Comparison of ENCODE assay signal across 26 cellular contexts in genomic region chr13:42852102-42852501, GRCh38.
"Had no signal": no experiment of that assay in that cellular context is flagged by ENCODE, and none has a peak within 500 bp of the region (broad histone marks: within the 10 kb centered on the region; RNA-seq: fewer than 3 reads in every experiment).

No MANE protein-coding gene starts in this region.

- H3K9me3 ChIP-seq: neutrophil, ovary, psoas muscle, right lobe of liver, sigmoid colon, stomach, thoracic aorta, thyroid gland, tibial nerve, upper lobe of left lung, vagina had no signal

- DNase-seq: naive thymus-derived CD8-positive, alpha-beta T cell; nephron progenitor cell; nucleus accumbens; ovary; posterior cingulate gyrus; psoas muscle; right cardiac atrium; right lobe of liver; sigmoid colon; small intestine; stimulated activated CD4-positive, alpha-beta T cell treated with anti-CD3 and anti-CD28 coated beads, Interleukin-15, amount 100 ng/mL, for 24 hours; stimulated activated CD4-positive, alpha-beta T cell treated with anti-CD3 and anti-CD28 coated beads, Interleukin-2, amount 100 ng/mL, for 24 hours; stimulated activated CD4-positive, alpha-beta T cell treated with anti-CD3 and anti-CD28 coated beads, Interleukin-2, amount 100 ng/mL, for 48 hours; stimulated activated CD4-positive, alpha-beta T cell treated with anti-CD3 and anti-CD28 coated beads, Interleukin-4, amount 100 ng/mL, for 24 hours; stimulated activated naive B cell treated with anti-CD40 and anti-IgM and Interleukin-4, amounts not matched to agents 10 μg/mL and 1 μg/mL and 100 μg/mL, for 72 hours; stimulated activated naive CD4-positive, alpha-beta T cell treated with Interleukin-2 at 50 U/mL for 16 hours; stomach; thyroid gland; trophoblast cell; upper lobe of left lung had no signal

- H3K4me1 ChIP-seq: parathyroid adenoma, psoas muscle, right lobe of liver, sigmoid colon, stomach, thyroid gland, tibial nerve, upper lobe of left lung, vagina had no signal

- H3K27me3 ChIP-seq: neutrophil, ovary, right lobe of liver, sigmoid colon, stomach, thyroid gland, tibial nerve, upper lobe of left lung, vagina had no signal

- H3K79me2 ChIP-seq: parathyroid adenoma had no signal

- H3K36me3 ChIP-seq: neutrophil, ovary, right lobe of liver, sigmoid colon, stomach, thoracic aorta, thyroid gland, tibial nerve, upper lobe of left lung, vagina had no signal

- FAIRE-seq: small intestine, urothelium cell line had no signal

- H3K27ac ChIP-seq: neutrophil, ovary, parathyroid adenoma, psoas muscle, right lobe of liver, sigmoid colon, stomach, thoracic aorta, thyroid gland, tibial nerve, upper lobe of left lung, vagina had no signal

- H3K4me3 ChIP-seq: ovary, psoas muscle, right lobe of liver, sigmoid colon, stomach, thoracic aorta, thyroid gland, tibial nerve, upper lobe of left lung, vagina had no signal

- H2AFZ ChIP-seq: parathyroid adenoma had no signal

- H3K9ac ChIP-seq: parathyroid adenoma had no signal
